24 cellular contexts compared by ENCODE assay signal in the genomic region with DNA sequence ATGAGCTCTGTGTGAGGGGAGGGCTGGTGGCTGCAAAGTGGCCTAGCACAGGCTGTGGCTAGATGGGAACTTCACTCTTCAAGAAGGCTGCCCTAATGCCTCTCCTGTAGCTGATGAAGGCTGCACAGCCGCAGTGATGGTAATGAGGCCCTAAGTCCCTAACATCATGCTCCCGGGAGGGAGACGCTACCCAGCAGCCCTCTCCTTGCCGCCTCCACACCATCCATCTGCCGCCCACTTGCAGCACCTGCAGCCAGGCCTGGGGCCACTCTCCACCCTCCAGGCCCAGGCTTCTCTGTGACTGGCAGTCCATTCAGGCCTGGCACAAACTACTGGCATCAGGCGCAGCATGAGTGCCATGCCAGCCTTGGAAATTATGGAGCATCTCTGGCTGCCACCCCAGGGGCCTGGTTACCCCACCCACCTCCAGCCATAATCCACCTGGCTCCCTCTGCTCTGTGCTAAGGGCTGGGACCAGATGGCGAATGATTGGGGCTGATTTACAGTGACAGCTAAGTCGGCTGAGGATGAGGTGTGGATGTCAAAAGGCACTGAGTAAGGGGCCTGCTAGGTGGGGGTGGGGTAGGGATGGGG.
"Had no signal": no experiment of that assay in that cellular context is flagged by ENCODE, and none has a peak within 500 bp of the region (broad histone marks: within the 10 kb centered on the region; RNA-seq: fewer than 3 reads in every experiment).

No MANE protein-coding gene starts in this region.

- H3K4me3 Mint-ChIP-seq: activated CD8-positive, alpha-beta T cell treated with anti-CD3 and anti-CD28 coated beads, Interleukin-2, amount 10 ng/mL, durations not matched to agents 7 days and 5 days; activated naive CD4-positive, alpha-beta T cell treated with anti-CD3 and anti-CD28 coated beads, Interleukin-2, amount 50 U/mL, for 24 hours; natural killer cell; type B pancreatic cell had no signal

- DNase-seq: activated CD4-positive, alpha-beta T cell treated with anti-CD3 and anti-CD28 coated beads for 1 hour; activated CD4-positive, alpha-beta T cell treated with anti-CD3 and anti-CD28 coated beads, Interleukin-2, amount 50 U/mL, for 1 hour; activated CD8-positive, alpha-beta T cell treated with anti-CD3 and anti-CD28 coated beads, Interleukin-2, amount 10 ng/mL, durations not matched to agents 7 days and 5 days; activated gamma-delta T cell treated with Interleukin-2 at 50 U/mL for 16 hours; body of pancreas; effector memory CD4-positive, alpha-beta T cell; foreskin melanocyte; left ventricle myocardium superior; mammary epithelial cell; midbrain; natural killer cell; ovary; psoas muscle; spleen; stimulated activated CD4-positive, alpha-beta T cell treated with anti-CD3 and anti-CD28 coated beads, Interleukin-4, amount 100 ng/mL, for 1 hour; stimulated activated naive CD4-positive, alpha-beta T cell had no signal

- H3K4me3 ChIP-seq: body of pancreas, cardiac muscle cell, hepatocyte, ovary, psoas muscle, right atrium auricular region, spleen, thoracic aorta, vagina had no signal

- H3K27ac Mint-ChIP-seq: activated CD8-positive, alpha-beta T cell treated with anti-CD3 and anti-CD28 coated beads, Interleukin-2, amount 10 ng/mL, durations not matched to agents 7 days and 5 days; activated naive CD4-positive, alpha-beta T cell treated with anti-CD3 and anti-CD28 coated beads, Interleukin-2, amount 50 U/mL, for 24 hours; natural killer cell; type B pancreatic cell had no signal

- H3K27me3 ChIP-seq: body of pancreas, cardiac muscle cell, hepatocyte, ovary, right atrium auricular region, vagina had no signal

- H3K4me1 Mint-ChIP-seq: activated naive CD4-positive, alpha-beta T cell treated with anti-CD3 and anti-CD28 coated beads, Interleukin-2, amount 50 U/mL, for 24 hours; natural killer cell had no signal

- H3K36me3 Mint-ChIP-seq: activated naive CD4-positive, alpha-beta T cell treated with anti-CD3 and anti-CD28 coated beads, Interleukin-2, amount 50 U/mL, for 24 hours; natural killer cell; type B pancreatic cell had no signal

- H3K9me3 ChIP-seq: body of pancreas, neutrophil, ovary, psoas muscle, vagina had no signal

- H3K36me3 ChIP-seq: cardiac muscle cell, neutrophil, ovary, right atrium auricular region, spleen, thoracic aorta, vagina had no signal

- H3K9me3 Mint-ChIP-seq: activated naive CD4-positive, alpha-beta T cell treated with anti-CD3 and anti-CD28 coated beads, Interleukin-2, amount 50 U/mL, for 24 hours had no signal

- H3K27ac ChIP-seq: body of pancreas, cardiac muscle cell, hepatocyte, neutrophil, ovary, psoas muscle, right atrium auricular region, spleen, thoracic aorta, vagina had no signal
